ENCODE assay signal across 7 cellular contexts in the genomic region with DNA sequence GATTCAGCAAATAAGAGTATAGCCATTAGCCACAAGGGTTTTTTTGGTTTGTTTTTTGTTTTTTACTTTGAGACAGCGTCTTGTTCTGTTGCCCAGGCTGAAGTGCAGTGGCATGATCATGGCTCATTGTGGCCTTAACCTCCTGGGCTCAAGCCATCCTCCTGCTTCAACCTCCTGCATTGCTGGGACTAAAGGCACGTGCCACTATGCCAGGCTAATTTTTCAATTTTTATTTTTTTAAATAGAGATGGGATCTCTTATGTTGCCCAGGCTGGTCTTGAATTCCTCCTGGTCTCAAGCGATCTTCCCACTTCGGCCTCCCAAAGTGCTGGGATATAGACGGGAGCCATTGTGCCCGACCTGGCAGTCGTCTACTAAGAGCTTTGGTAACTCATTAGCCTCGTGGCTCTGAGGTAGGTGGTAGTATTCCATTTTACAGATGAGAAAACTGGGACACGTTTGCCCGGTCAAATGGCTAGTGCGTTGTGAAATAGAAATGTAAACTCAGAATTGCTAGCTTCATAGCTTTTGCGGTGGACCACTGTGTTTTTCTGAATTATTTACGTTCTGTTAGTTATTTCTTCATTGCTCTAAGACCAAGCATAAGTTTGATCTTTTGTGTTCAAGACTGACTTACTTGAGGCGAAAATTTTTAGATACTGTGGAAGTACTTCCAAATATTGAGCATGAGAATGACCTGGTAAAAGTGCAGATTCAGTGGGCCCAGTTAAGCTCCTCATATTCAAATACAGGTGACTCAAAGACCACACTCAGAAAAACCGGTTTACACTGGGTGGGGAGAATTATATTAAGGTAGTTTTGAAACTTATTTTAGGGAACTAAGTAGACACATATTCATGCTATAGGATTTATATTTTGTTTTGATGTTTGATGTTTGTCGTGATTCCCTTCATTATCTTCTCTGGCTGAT. TPM values are rescaled to one million over a fixed set of nuclear protein-coding genes. Genes with fewer than 3 reads are reported as not detected.
DNase-seq lines count a peak whose midpoint lies in the region; ATAC-seq and TF ChIP-seq lines count a peak whose summit lies in the region.

No MANE protein-coding gene starts in this region.

- DNase-seq in HAP-1 (ENCODE audit: low spot score in 2 of 2): no peak
- no peak for DNase-seq in T-cell
- DNase-seq in foreskin fibroblast: no peak
- DNase-seq in anterior cingulate cortex (lab: John Stamatoyannopoulos, UW): no peak
- DNase-seq in GM20000 (ENCODE audit: low spot score): no peak
- DNase-seq in DMS 273 (lab: John Stamatoyannopoulos, UW; ENCODE audit: unreplicated experiment): no peak

- ATAC-seq in T-cell (replicated peaks in 1 of 4): no peak

- H3K4me1 ChIP-seq in HAP-1 (peaks cover 21% of the 10 kb centered on the region), skeletal muscle satellite cell (ENCODE audit: control insufficient read depth, insufficient read depth, low read length) (peaks cover 50% of the 10 kb centered on the region)

- H3K4me2 ChIP-seq in skeletal muscle satellite cell (ENCODE audit: low read length): peak overlapping the region; percentile 89

- H3K27ac Mint-ChIP-seq in T-cell: peak overlapping the region; percentile 97 to 99

- peak overlapping the region; percentile 95 for H3K9ac ChIP-seq in skeletal muscle satellite cell (ENCODE audit: low read depth, low read length)

- H3K27me3 ChIP-seq in HAP-1 (ENCODE audit: low read depth): no peaks in the 10 kb centered on the region
- H3K27me3 ChIP-seq in skeletal muscle satellite cell (ENCODE audit: control insufficient read depth, insufficient read depth, low read length): no peaks in the 10 kb centered on the region

- H3K36me3 ChIP-seq in HAP-1 (replicated peaks) (peaks cover 35% of the 10 kb centered on the region), skeletal muscle satellite cell (ENCODE audit: insufficient read depth, low read length) (peaks cover 19% of the 10 kb centered on the region)

- in situ Hi-C loops in HAP-1 (cut with MboI; ENCODE audit: low sequenced_read_pairs): no loop called here

- peaks cover 64 to 69% (median 67%) of the 10 kb centered on the region in 3 donors for H3K4me1 Mint-ChIP-seq in T-cell

- H3K4me3 ChIP-seq in HAP-1: peak overlapping the region; percentile 88
- H3K4me3 ChIP-seq in foreskin fibroblast (ENCODE audit: low read depth in 1 of 2, low read length in 2 of 2): peak overlapping the region; percentile 74 to 87
- peak overlapping the region; percentile 97 for H3K4me3 ChIP-seq in skeletal muscle satellite cell (ENCODE audit: low read length)

- H3K9me3 ChIP-seq in HAP-1 (no peaks in the 10 kb centered on the region), skeletal muscle satellite cell (replicated peaks; ENCODE audit: low read length) (no peaks in the 10 kb centered on the region)

- no peaks in the 10 kb centered on the region for H3K9me3 Mint-ChIP-seq in T-cell

- H3K36me3 Mint-ChIP-seq in T-cell: peaks cover 17% of the 10 kb centered on the region

- peak overlapping the region; percentile 98 to 99 (median 99) for H3K4me3 Mint-ChIP-seq in T-cell

- TF ChIP-seq CTCF in foreskin fibroblast (IDR thresholded peaks at IDR 0.05; ENCODE audit: low read depth, low read length) (no peak), GM20000 (IDR thresholded peaks at IDR 0.05; ENCODE audit: extremely low read depth, missing control alignments) (no peak)

- CTCF ChIA-PET in T-cell (lab: Charles Lee): interaction anchor here in 1 of 2 donors (0.5 to 1.5 kb wide), 2 partner anchors 10 to 780 kb away, joined by 3 to 4 read pairs; no protein-coding TSS in a partner anchor

- POLR2A ChIA-PET in T-cell (lab: Charles Lee): interaction anchor here (0.5 to 1.2 kb wide), 4 partner anchors 15 to 113 kb away, joined by 3 to 5 read pairs (median 3); no protein-coding TSS in a partner anchor

- no peaks in the 10 kb centered on the region for H3K27me3 Mint-ChIP-seq in T-cell

RNA-seq across cellular contexts. Expression of a gene that starts 2.1 kb away (rescaled TPM):
- total RNA-seq in T-cell: 10 to 100 TPM; 45.0 to 67.0 (median 63.6) TPM
- 40.6 and 42.3 TPM in 2 replicates for total RNA-seq in skeletal muscle satellite cell (2012; rRNA removed)

RNA-seq across cellular contexts. Expression of a gene that starts 44.6 kb away (rescaled TPM):
- 10 to 100 TPM; 25.7 to 46.9 (median 43.3) TPM for total RNA-seq in T-cell
- 22.7 and 24.6 TPM in 2 replicates for total RNA-seq in skeletal muscle satellite cell (2012; rRNA removed)
